ENCODE assay signal across 9 cellular contexts in the genomic region with DNA sequence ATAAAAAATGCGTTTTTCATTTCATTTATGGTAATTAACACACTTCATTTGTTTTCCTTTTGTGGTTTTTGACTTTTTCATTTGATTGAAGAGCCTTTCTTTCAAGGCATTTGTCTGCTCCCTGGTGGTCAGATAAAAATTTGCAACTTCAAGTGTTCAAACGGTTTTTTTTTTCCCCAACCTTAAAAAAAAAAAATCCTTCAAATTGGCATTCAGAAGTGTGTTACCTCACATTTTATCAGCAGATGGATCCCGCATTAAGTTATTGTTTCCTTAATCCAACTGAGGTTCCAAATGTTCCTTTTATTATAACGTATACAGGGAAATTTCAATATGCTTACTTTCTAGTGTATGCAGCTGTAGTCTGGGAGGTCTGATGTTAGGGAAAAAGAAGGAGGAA. TPM values are rescaled to one million over a fixed set of nuclear protein-coding genes. Genes with fewer than 3 reads are reported as not detected.
DNase-seq lines count a peak whose midpoint lies in the region; ATAC-seq, FAIRE-seq and TF ChIP-seq lines count a peak whose summit lies in the region.
"Had no signal": no experiment of that assay in that cellular context is flagged by ENCODE, and none has a peak within 500 bp of the region (broad histone marks: within the 10 kb centered on the region; RNA-seq: fewer than 3 reads in every experiment).

No MANE protein-coding gene starts in this region.

- H3K4me3 ChIP-seq in A549 (no peak overlapping the region), ascending aorta (no peak overlapping the region), liver (ENCODE audit: low read depth in 1 of 3, low read length in 3 of 3) (no peak overlapping the region)

- FAIRE-seq in A549 (lab: Jason Lieb, UNC) (peak; percentile 94), GM12891 (lab: Jason Lieb, UNC) (peak; percentile 23)

- intact Hi-C loops in ascending aorta (cut with DNase I), result loop anchor here (1.0 to 10.0 kb wide), 3 partner anchors 291 to 1359 kb away; no protein-coding TSS in a partner anchor

- H3K27me3 Mint-ChIP-seq in T-helper 2 cell treated with Interferon-gamma antibody and Interleukin-4, amounts not matched to agents 5 μg/mL and 100 μg/mL, for 36 hours (ENCODE audit: low read depth), result no peaks in the 10 kb centered on the region
- peaks cover 2% of the 10 kb centered on the region for H3K27me3 Mint-ChIP-seq in activated T-cell treated with anti-CD3 and anti-CD28 coated beads, Interleukin-2, amount 50 U/mL, for 4 hours (ENCODE audit: low read depth)

- no peaks in the 10 kb centered on the region for H3K36me3 Mint-ChIP-seq in T-helper 2 cell treated with Interferon-gamma antibody and Interleukin-4, amounts not matched to agents 5 μg/mL and 100 μg/mL, for 36 hours (ENCODE audit: low read depth)
- H3K36me3 Mint-ChIP-seq in activated T-cell treated with anti-CD3 and anti-CD28 coated beads, Interleukin-2, amount 50 U/mL, for 4 hours (ENCODE audit: insufficient read depth), result no peaks in the 10 kb centered on the region

- TF ChIP-seq POLR2A in A549 (IDR thresholded peaks at IDR 0.05; ENCODE audit: low read length) (no peak), GM12891 (IDR thresholded peaks at IDR 0.05; ENCODE audit: low read depth, low read length) (no peak)

- H3K4me1 ChIP-seq in A549 (no peaks in the 10 kb centered on the region), ascending aorta (no peaks in the 10 kb centered on the region), liver (ENCODE audit: control insufficient read depth in 4 of 4, insufficient read depth in 4 of 4, low read length in 3 of 4) (peaks cover 0 to 5% (median 2%) of the 10 kb centered on the region in 4 donors)

- no peaks in the 10 kb centered on the region for H3K4me1 Mint-ChIP-seq in T-helper 2 cell treated with Interferon-gamma antibody and Interleukin-4, amounts not matched to agents 5 μg/mL and 100 μg/mL, for 36 hours (ENCODE audit: low read depth)
- H3K4me1 Mint-ChIP-seq in activated T-cell treated with anti-CD3 and anti-CD28 coated beads, Interleukin-2, amount 50 U/mL, for 4 hours (ENCODE audit: low read depth), result no peaks in the 10 kb centered on the region

- H3K9ac ChIP-seq in liver (ENCODE audit: low read depth in 1 of 2, low read length in 2 of 2), result no peak overlapping the region

- H3K9me3 ChIP-seq in A549 (no peaks in the 10 kb centered on the region), ascending aorta (no peaks in the 10 kb centered on the region), liver (ENCODE audit: control insufficient read depth in 4 of 4, low read length in 3 of 4) (no peaks in the 10 kb centered on the region)

- TF ChIP-seq CTCF in A549 (IDR thresholded peaks at IDR 0.05) (peak; percentile 76), ascending aorta (IDR thresholded peaks at IDR 0.05) (peak in 2 of 3 experiments; percentile 52 to 59), liver (IDR thresholded peaks at IDR 0.05; ENCODE audit: low read depth, low read length, missing input control) (peak; percentile 65)

- POLR2A ChIA-PET in A549 (lab: Yijun Ruan, JAX), result no interaction called here

- TF ChIP-seq EP300 in A549 (IDR thresholded peaks at IDR 0.05), result no peak

- H3K36me3 ChIP-seq in ascending aorta, result no peaks in the 10 kb centered on the region
- H3K36me3 ChIP-seq in liver (ENCODE audit: control insufficient read depth in 4 of 4, insufficient read depth in 3 of 4, low read depth in 1 of 4, low read length in 3 of 4), result no peaks in the 10 kb centered on the region

- H3K9me3 Mint-ChIP-seq in T-helper 2 cell treated with Interferon-gamma antibody and Interleukin-4, amounts not matched to agents 5 μg/mL and 100 μg/mL, for 36 hours, result no peaks in the 10 kb centered on the region
- H3K9me3 Mint-ChIP-seq in activated T-cell treated with anti-CD3 and anti-CD28 coated beads, Interleukin-2, amount 50 U/mL, for 4 hours, result peaks cover 7% of the 10 kb centered on the region

- TF ChIP-seq RAD21 in A549 (conservative IDR thresholded peaks at IDR 0.05 in 1 of 2, IDR thresholded peaks at IDR 0.05 in 1 of 2) (peak; percentile 66 to 78), liver (IDR thresholded peaks at IDR 0.05) (peak; percentile 88)

- ATAC-seq in A549, result no peak
- ATAC-seq in activated T-cell treated with anti-CD3 and anti-CD28 coated beads, Interleukin-2, amount 50 U/mL, for 4 hours, result no peak

- no peak overlapping the region for H3K27ac Mint-ChIP-seq in T-helper 2 cell treated with Interferon-gamma antibody and Interleukin-4, amounts not matched to agents 5 μg/mL and 100 μg/mL, for 36 hours

- CTCF ChIA-PET in A549 (lab: Yijun Ruan, JAX), result interaction anchor here (0.7 to 1.9 kb wide), 4 partner anchors 18 to 560 kb away, joined by 3 to 8 read pairs (median 4); no protein-coding TSS in a partner anchor

- H3K4me3 Mint-ChIP-seq in T-helper 2 cell treated with Interferon-gamma antibody and Interleukin-4, amounts not matched to agents 5 μg/mL and 100 μg/mL, for 36 hours, result no peak overlapping the region
- no peak overlapping the region for H3K4me3 Mint-ChIP-seq in activated T-cell treated with anti-CD3 and anti-CD28 coated beads, Interleukin-2, amount 50 U/mL, for 4 hours

- DNase-seq in A549 (ENCODE audit: low read depth in 1 of 2, low spot score in 1 of 2) (peak in 1 of 2 experiments; percentile 53), GM12891 (ENCODE audit: insufficient read length, low spot score) (no peak), NCI-H1417 (lab: John Stamatoyannopoulos, UW) (peak; percentile 45 to 90 (median 71)), ascending aorta (ENCODE audit: low spot score in 2 of 2) (no peak)
- DNase-seq in T-helper 2 cell treated with Interferon-gamma antibody and Interleukin-4, amounts not matched to agents 5 μg/mL and 100 μg/mL, for 36 hours (ENCODE audit: low spot score), result no peak
- DNase-seq in activated T-cell treated with anti-CD3 and anti-CD28 coated beads, Interleukin-2, amount 50 U/mL, for 4 hours, result no peak
- DNase-seq in activated effector memory CD4-positive, alpha-beta T cell treated with anti-CD3 and anti-CD28 coated beads, Interleukin-2, amount 50 U/mL, for 16 hours, result no peak

- WGBS in A549 (ENCODE audit: missing lambda C conversion rate), result 0% methylated on average over 4 of the region's 4 CpGs
- 3% methylated on average over 4 of the region's 4 CpGs for WGBS in liver

- H3K27ac ChIP-seq in A549 (no peak overlapping the region), ascending aorta (no peak overlapping the region), liver (ENCODE audit: low read depth in 1 of 2, low read length in 2 of 2) (no peak overlapping the region)

- no peak overlapping the region for H3K4me2 ChIP-seq in A549

- H3K27me3 ChIP-seq in ascending aorta (no peaks in the 10 kb centered on the region), liver (ENCODE audit: control insufficient read depth in 4 of 4, insufficient read depth in 4 of 4, low read length in 3 of 4) (no peaks in the 10 kb centered on the region)

TF ChIP-seq in A549, 52 proteins besides CTCF, POLR2A, EP300 and RAD21:
- TF ChIP-seq SMC3 (IDR thresholded peaks at IDR 0.05) (peak; percentile 76), USF2 (IDR thresholded peaks at IDR 0.05) (no peak), HOXB13 (CRISPR knock-in tag; IDR thresholded peaks at IDR 0.05; ENCODE audit: low read depth) (no peak)

TF ChIP-seq in GM12891, 5 proteins besides CTCF, POLR2A, EP300 and RAD21:
- TF ChIP-seq POU2F2 (IDR thresholded peaks at IDR 0.05; ENCODE audit: low read depth, low read length), result no peak

TF ChIP-seq in liver, 16 proteins besides CTCF, POLR2A, EP300 and RAD21:
- TF ChIP-seq EGR1 (IDR thresholded peaks at IDR 0.05; ENCODE audit: low read depth in 2 of 2) (no peak), RXRA (IDR thresholded peaks at IDR 0.05) (no peak), TAF1 (conservative IDR thresholded peaks at IDR 0.05) (no peak), JUND (IDR thresholded peaks at IDR 0.05) (no peak), FOXA1 (IDR thresholded peaks at IDR 0.05) (no peak), YY1 (IDR thresholded peaks at IDR 0.05) (no peak), HNF4G (IDR thresholded peaks at IDR 0.05) (no peak)
- TF ChIP-seq, protein P1, sequence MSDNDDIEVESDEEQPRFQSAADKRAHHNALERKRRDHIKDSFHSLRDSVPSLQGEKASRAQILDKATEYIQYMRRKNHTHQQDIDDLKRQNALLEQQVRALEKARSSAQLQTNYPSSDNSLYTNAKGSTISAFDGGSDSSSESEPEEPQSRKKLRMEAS (IDR thresholded peaks at IDR 0.05), result no peak
- TF ChIP-seq, protein P2, sequence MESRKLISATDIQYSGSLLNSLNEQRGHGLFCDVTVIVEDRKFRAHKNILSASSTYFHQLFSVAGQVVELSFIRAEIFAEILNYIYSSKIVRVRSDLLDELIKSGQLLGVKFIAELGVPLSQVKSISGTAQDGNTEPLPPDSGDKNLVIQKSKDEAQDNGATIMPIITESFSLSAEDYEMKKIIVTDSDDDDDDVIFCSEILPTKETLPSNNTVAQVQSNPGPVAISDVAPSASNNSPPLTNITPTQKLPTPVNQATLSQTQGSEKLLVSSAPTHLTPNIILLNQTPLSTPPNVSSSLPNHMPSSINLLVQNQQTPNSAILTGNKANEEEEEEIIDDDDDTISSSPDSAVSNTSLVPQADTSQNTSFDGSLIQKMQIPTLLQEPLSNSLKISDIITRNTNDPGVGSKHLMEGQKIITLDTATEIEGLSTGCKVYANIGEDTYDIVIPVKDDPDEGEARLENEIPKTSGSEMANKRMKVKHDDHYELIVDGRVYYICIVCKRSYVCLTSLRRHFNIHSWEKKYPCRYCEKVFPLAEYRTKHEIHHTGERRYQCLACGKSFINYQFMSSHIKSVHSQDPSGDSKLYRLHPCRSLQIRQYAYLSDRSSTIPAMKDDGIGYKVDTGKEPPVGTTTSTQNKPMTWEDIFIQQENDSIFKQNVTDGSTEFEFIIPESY (IDR thresholded peaks at IDR 0.05), result no peak
TF ChIP-seq in liver: peak in this region for 0.

RNA-seq across cellular contexts. Expression of gene MYF5, which starts 47.2 kb away (rescaled TPM):
- polyA plus RNA-seq in A549 (2011; rRNA removed) (not detected in 2 replicates), A549 (2017; fragmentation: RNase III; extraction: RNeasy Plus Mini Kit Qiagen cat#74134 plus additional on column Dnase treatment) (not detected in 3 replicates), liver (not detected)
- polyA plus RNA-seq in A549 (2012; cell fraction: cytosol; rRNA removed), result not detected in 2 replicates
- not detected in 2 replicates for polyA plus RNA-seq in A549 (2012; cell fraction: nucleus; rRNA removed)
- polyA minus RNA-seq in A549 (2011; rRNA and poly(A)+ RNA removed), result not detected in 2 replicates
- not detected for polyA plus RNA-seq in GM12891 (2012; ENCODE audit: low read depth, missing spikeins)
- total RNA-seq in ascending aorta (not detected), liver (not detected)
- total RNA-seq in activated T-cell treated with anti-CD3 and anti-CD28 coated beads, Interleukin-2, amount 50 U/mL, for 4 hours, result not detected
- polyA plus RNA-seq: urinary bladder had no signal

RNA-seq across cellular contexts. Expression of gene MYF6, which starts 56.4 kb away (rescaled TPM):
- polyA plus RNA-seq in A549 (2011; rRNA removed) (not detected in 2 replicates), A549 (2017; fragmentation: RNase III; extraction: RNeasy Plus Mini Kit Qiagen cat#74134 plus additional on column Dnase treatment) (not detected in 3 replicates), liver (under 1 TPM; 0.05 to 0.18 TPM)
- not detected in 2 replicates for polyA plus RNA-seq in A549 (2012; cell fraction: cytosol; rRNA removed)
- not detected in 2 replicates for polyA plus RNA-seq in A549 (2012; cell fraction: nucleus; rRNA removed)
- not detected in 2 replicates for polyA minus RNA-seq in A549 (2011; rRNA and poly(A)+ RNA removed)
- polyA plus RNA-seq in GM12891 (2012; ENCODE audit: low read depth, missing spikeins), result not detected
- total RNA-seq in ascending aorta (not detected), liver (not detected)
- total RNA-seq in activated T-cell treated with anti-CD3 and anti-CD28 coated beads, Interleukin-2, amount 50 U/mL, for 4 hours, result not detected
- polyA plus RNA-seq: urinary bladder had no signal

Comparison
In these comparisons a context has a peak if more than half of its experiments do, and no peak if none do; other contexts are left out.
1. DNase-seq: peak in NCI-H1417 (3 of 3); none in GM12891 (single experiment), ascending aorta (0 of 2), T-helper 2 cell treated with Interferon-gamma antibody and Interleukin-4, amounts not matched to agents 5 μg/mL and 100 μg/mL, for 36 hours (single experiment), activated T-cell treated with anti-CD3 and anti-CD28 coated beads, Interleukin-2, amount 50 U/mL, for 4 hours (single experiment) and activated effector memory CD4-positive, alpha-beta T cell treated with anti-CD3 and anti-CD28 coated beads, Interleukin-2, amount 50 U/mL, for 16 hours (single experiment).
2. Peak in every context shown above with its lines, with median percentiles within 50 percentile points of each other: CTCF ChIP-seq.